In genomic region chr6:33707771-33708170, GRCh38 we compare ENCODE assay signal across 17 cellular contexts. TPM values are rescaled to one million over a fixed set of nuclear protein-coding genes. Genes with fewer than 3 reads are reported as not detected.
"Had no signal": no experiment of that assay in that cellular context is flagged by ENCODE, and none has a peak within 500 bp of the region (broad histone marks: within the 10 kb centered on the region; RNA-seq: fewer than 3 reads in every experiment).

No MANE protein-coding gene starts in this region.

- H3K4me3 Mint-ChIP-seq: activated CD4-positive, alpha-beta memory T cell treated with anti-CD3 and anti-CD28 coated beads, Interleukin-2, amount 10 ng/mL, durations not matched to agents 7 days and 5 days; activated naive CD4-positive, alpha-beta T cell treated with anti-CD3 and anti-CD28 coated beads, Interleukin-2, amount 50 U/mL, for 24 hours; activated T-cell treated with anti-CD3 and anti-CD28 coated beads, Interleukin-2, amount 50 U/mL, for 4 hours; nephron progenitor cell; stimulated activated naive CD8-positive, alpha-beta T cell treated with anti-CD3 and anti-CD28 coated beads, Interleukin-15, amount 100 ng/mL, for 72 hours had no signal

- H3K27ac Mint-ChIP-seq: activated CD4-positive, alpha-beta memory T cell treated with anti-CD3 and anti-CD28 coated beads, Interleukin-2, amount 10 ng/mL, durations not matched to agents 7 days and 5 days; activated naive CD4-positive, alpha-beta T cell treated with anti-CD3 and anti-CD28 coated beads, Interleukin-2, amount 50 U/mL, for 24 hours; nephron progenitor cell had no signal

- H3K27me3 Mint-ChIP-seq: activated CD4-positive, alpha-beta memory T cell treated with anti-CD3 and anti-CD28 coated beads, Interleukin-2, amount 10 ng/mL, durations not matched to agents 7 days and 5 days; activated naive CD4-positive, alpha-beta T cell treated with anti-CD3 and anti-CD28 coated beads, Interleukin-2, amount 50 U/mL, for 24 hours; stimulated activated naive CD8-positive, alpha-beta T cell treated with anti-CD3 and anti-CD28 coated beads, Interleukin-15, amount 100 ng/mL, for 72 hours had no signal

- H3K9me3 Mint-ChIP-seq: activated CD4-positive, alpha-beta memory T cell treated with anti-CD3 and anti-CD28 coated beads, Interleukin-2, amount 10 ng/mL, durations not matched to agents 7 days and 5 days; activated naive CD4-positive, alpha-beta T cell treated with anti-CD3 and anti-CD28 coated beads, Interleukin-2, amount 50 U/mL, for 24 hours; activated T-cell treated with anti-CD3 and anti-CD28 coated beads, Interleukin-2, amount 50 U/mL, for 4 hours; nephron progenitor cell; stimulated activated naive CD8-positive, alpha-beta T cell treated with anti-CD3 and anti-CD28 coated beads, Interleukin-15, amount 100 ng/mL, for 72 hours had no signal

- ATAC-seq: activated T-cell treated with anti-CD3 and anti-CD28 coated beads, Interleukin-2, amount 50 U/mL, for 4 hours; left ventricle myocardium superior; stimulated activated naive CD8-positive, alpha-beta T cell treated with anti-CD3 and anti-CD28 coated beads, Interleukin-15, amount 100 ng/mL, for 72 hours had no signal

- DNase-seq: activated CD4-positive, alpha-beta memory T cell treated with anti-CD3 and anti-CD28 coated beads, Interleukin-2, amount 10 ng/mL, durations not matched to agents 7 days and 5 days; activated CD4-positive, alpha-beta T cell treated with anti-CD3 and anti-CD28 coated beads for 48 hours; activated CD4-positive, CD25-positive, alpha-beta regulatory T cell; activated effector memory CD4-positive, alpha-beta T cell treated with Interleukin-2 at 50 U/mL for 16 hours; activated T-cell treated with anti-CD3 and anti-CD28 coated beads, Interleukin-2, amount 50 U/mL, for 4 hours; amniotic stem cell; colonic mucosa; left ventricle myocardium superior; nephron progenitor cell; occipital lobe; stimulated activated CD4-positive, alpha-beta T cell treated with anti-CD3 and anti-CD28 coated beads, Interleukin-2, amount 100 ng/mL, for 48 hours; stimulated activated naive CD8-positive, alpha-beta T cell treated with anti-CD3 and anti-CD28 coated beads, Interleukin-15, amount 100 ng/mL, for 72 hours; T-helper 9 cell; transverse colon; uterus had no signal

RNA-seq across cellular contexts. Expression of gene IP6K3, which starts 38.9 kb away (rescaled TPM):
- total RNA-seq: activated CD4-positive, alpha-beta memory T cell treated with anti-CD3 and anti-CD28 coated beads, Interleukin-2, amount 10 ng/mL, durations not matched to agents 7 days and 5 days; activated T-cell treated with anti-CD3 and anti-CD28 coated beads, Interleukin-2, amount 50 U/mL, for 4 hours; frontal cortex; occipital lobe had no signal
